9 cellular contexts compared by ENCODE assay signal in genomic region chr12:10211101-10211974, GRCh38. TPM values are rescaled to one million over a fixed set of nuclear protein-coding genes. Genes with fewer than 3 reads are reported as not detected.
DNase-seq lines count a peak whose midpoint lies in the region; ATAC-seq, FAIRE-seq and TF ChIP-seq lines count a peak whose summit lies in the region.
"Had no signal": no experiment of that assay in that cellular context is flagged by ENCODE, and none has a peak within 500 bp of the region (broad histone marks: within the 10 kb centered on the region; RNA-seq: fewer than 3 reads in every experiment).

No MANE protein-coding gene starts in this region.

- TF ChIP-seq POLR2A in breast epithelium (IDR thresholded peaks at IDR 0.05), result no peak
- no peak for TF ChIP-seq POLR2A in GM12892 (IDR thresholded peaks at IDR 0.05; ENCODE audit: low read depth, low read length)

- H3K36me3 Mint-ChIP-seq in naive thymus-derived CD8-positive, alpha-beta T cell, result peaks cover 0 to 1% (median 0%) of the 10 kb centered on the region in 3 donors

- FAIRE-seq in GM12892 (lab: Jason Lieb, UNC), result no peak

- H3K4me3 ChIP-seq in left ventricle myocardium inferior (peak overlapping the region; percentile 84), breast epithelium (peak overlapping the region in 1 of 3 donors; percentile 91)

- peaks cover 5% of the 10 kb centered on the region for H3K36me3 ChIP-seq in left ventricle myocardium inferior
- no peaks in the 10 kb centered on the region for H3K36me3 ChIP-seq in breast epithelium

- H3K4me1 Mint-ChIP-seq in naive thymus-derived CD8-positive, alpha-beta T cell, result peaks cover 12 to 31% (median 27%) of the 10 kb centered on the region in 4 donors

- no peak for TF ChIP-seq CTCF in left ventricle myocardium inferior (IDR thresholded peaks at IDR 0.05; ENCODE audit: borderline replicate concordance)
- TF ChIP-seq CTCF in breast epithelium (IDR thresholded peaks at IDR 0.05), result no peak

- H3K27me3 ChIP-seq in left ventricle myocardium inferior (ENCODE audit: low read depth) (no peaks in the 10 kb centered on the region), breast epithelium (no peaks in the 10 kb centered on the region)

- no peaks in the 10 kb centered on the region for H3K9me3 Mint-ChIP-seq in naive thymus-derived CD8-positive, alpha-beta T cell

- POLR2A ChIA-PET in naive thymus-derived CD8-positive, alpha-beta T cell (lab: Charles Lee), result interaction anchor here (0.5 kb wide), 1 partner anchor 1378 kb away, joined by 3 read pairs; no protein-coding TSS in a partner anchor

- ATAC-seq in Right ventricle myocardium inferior (no peak), GM19351 (IDR thresholded peaks at IDR 0.05; ENCODE audit: unreplicated experiment) (no peak)
- ATAC-seq in naive thymus-derived CD8-positive, alpha-beta T cell, result no peak

- DNase-seq in left ventricle myocardium inferior (no peak), Right ventricle myocardium inferior (ENCODE audit: missing footprints) (no peak), breast epithelium (ENCODE audit: low spot score in 2 of 2) (no peak), Ammon's horn (ENCODE audit: low spot score) (no peak), GM12892 (ENCODE audit: insufficient read length) (no peak)
- DNase-seq in naive thymus-derived CD8-positive, alpha-beta T cell, result no peak
- DNase-seq in stimulated activated CD4-positive, alpha-beta T cell treated with anti-CD3 and anti-CD28 coated beads, Interleukin-15, amount 100 ng/mL, for 24 hours, result no peak

- H3K4me3 Mint-ChIP-seq in naive thymus-derived CD8-positive, alpha-beta T cell, result peak overlapping the region in 9 of 10 donors; percentile 90 to 99 (median 93)

- H3K4me1 ChIP-seq in left ventricle myocardium inferior (peaks cover 40% of the 10 kb centered on the region), breast epithelium (no peaks in the 10 kb centered on the region)

- no peaks in the 10 kb centered on the region for H3K27me3 Mint-ChIP-seq in naive thymus-derived CD8-positive, alpha-beta T cell

- intact Hi-C loops in left ventricle myocardium inferior (cut with micrococcal nuclease), result no loop called here
- intact Hi-C loops in Right ventricle myocardium inferior (cut with DNase I), result loop anchor here (5.0 to 10.0 kb wide), 4 partner anchors 57 to 961 kb away; partner anchors contain the start of genes SMIM10L1 and YBX3
- intact Hi-C loops in breast epithelium (cut with DNase I; ENCODE audit: low total_unique reads), result no loop called here

- H3K27ac Mint-ChIP-seq in naive thymus-derived CD8-positive, alpha-beta T cell, result peak overlapping the region; percentile 94 to 99 (median 96)

- H3K27ac ChIP-seq in left ventricle myocardium inferior (replicated peaks), result peak overlapping the region; percentile 99
- peak overlapping the region; percentile 99 for H3K27ac ChIP-seq in breast epithelium

- H3K9me3 ChIP-seq in left ventricle myocardium inferior (replicated peaks) (no peaks in the 10 kb centered on the region), breast epithelium (no peaks in the 10 kb centered on the region)

RNA-seq across cellular contexts. Expression of gene GABARAPL1, which starts 1.3 kb away (rescaled TPM):
- total RNA-seq in left ventricle myocardium inferior, result 360 TPM
- 282 TPM for total RNA-seq in Right ventricle myocardium inferior
- 100 to 1,000 TPM; 146 to 182 (median 155) TPM for total RNA-seq in breast epithelium
- total RNA-seq in naive thymus-derived CD8-positive, alpha-beta T cell, result 10 to 100 TPM; 55.5 to 56.1 TPM
- 10 to 100 TPM; 10.0 to 35.3 (median 12.2) TPM for polyA plus RNA-seq in naive thymus-derived CD8-positive, alpha-beta T cell
- polyA plus RNA-seq in GM12892 (2012; ENCODE audit: missing spikeins), result 6.0 TPM

RNA-seq across cellular contexts. Expression of gene TMEM52B, which starts 32.5 kb away (rescaled TPM):
- total RNA-seq in left ventricle myocardium inferior (not detected), Right ventricle myocardium inferior (not detected), breast epithelium (under 1 TPM in 2 of 3 donors, not detected in 1; 0.33 to 0.44 TPM)
- total RNA-seq in naive thymus-derived CD8-positive, alpha-beta T cell, result not detected
- not detected for polyA plus RNA-seq in naive thymus-derived CD8-positive, alpha-beta T cell
- not detected for polyA plus RNA-seq in GM12892 (2012; ENCODE audit: missing spikeins)
- total RNA-seq: NCI-H460 had no signal

RNA-seq across cellular contexts. Expression of gene OLR1, which starts 39.4 kb away (rescaled TPM):
- total RNA-seq in left ventricle myocardium inferior (0.55 TPM), Right ventricle myocardium inferior (0.24 TPM), breast epithelium (10 to 100 TPM in 1 of 3 donors, 1 to 10 TPM in 1, not detected in 1; 3.3 to 17.1 TPM)
- not detected for total RNA-seq in naive thymus-derived CD8-positive, alpha-beta T cell
- not detected for polyA plus RNA-seq in naive thymus-derived CD8-positive, alpha-beta T cell
- 0.81 TPM for polyA plus RNA-seq in GM12892 (2012; ENCODE audit: missing spikeins)
- total RNA-seq: NCI-H460 had no signal
